In the genomic region with DNA sequence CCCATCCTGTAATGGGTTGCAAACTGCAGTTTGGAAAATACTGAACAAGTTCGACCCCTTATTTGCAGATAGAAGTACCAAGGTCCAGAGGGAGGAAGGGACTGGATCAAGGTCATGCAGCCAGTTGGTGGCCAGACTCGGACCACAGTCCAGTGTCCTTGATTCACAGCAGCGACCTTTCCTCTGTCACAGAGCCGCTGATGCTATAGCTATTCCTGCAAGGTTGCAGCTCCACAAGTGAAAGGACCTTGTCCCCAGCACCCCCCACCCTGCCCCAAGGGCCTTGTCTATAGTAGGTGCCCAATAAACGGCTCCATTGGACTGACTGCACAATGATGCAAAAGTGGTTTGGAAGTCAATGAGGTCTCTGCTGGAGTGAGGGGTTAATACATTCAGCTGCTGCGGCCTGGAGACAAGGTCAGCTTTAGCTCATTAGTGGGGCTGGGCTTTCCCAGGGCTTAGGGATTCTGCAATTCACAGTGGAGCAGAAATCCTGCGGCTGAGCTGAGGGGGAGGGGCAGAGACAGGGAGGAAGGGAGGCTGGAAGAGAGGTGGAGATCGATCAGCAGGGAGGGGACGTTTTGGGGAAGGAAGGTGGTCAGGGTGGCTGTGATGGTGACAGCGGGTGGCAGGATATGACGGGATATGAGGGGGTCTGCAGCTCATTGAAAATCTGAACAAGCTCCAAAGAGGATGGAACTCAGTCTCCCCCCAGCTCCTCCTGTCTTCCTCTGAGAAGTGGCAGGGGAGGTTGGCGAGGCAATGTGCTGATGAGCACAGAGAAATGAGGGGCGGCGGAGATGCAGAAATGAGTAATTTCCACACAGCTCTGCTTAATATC, we compare ENCODE assay signal across 1 cellular context.
TF ChIP-seq lines count a peak whose summit lies in the region.

No MANE protein-coding gene starts in this region.

TF ChIP-seq in HepG2, 621 proteins besides CTCF, POLR2A, EP300 and RAD21:
- TF ChIP-seq, protein P1, sequence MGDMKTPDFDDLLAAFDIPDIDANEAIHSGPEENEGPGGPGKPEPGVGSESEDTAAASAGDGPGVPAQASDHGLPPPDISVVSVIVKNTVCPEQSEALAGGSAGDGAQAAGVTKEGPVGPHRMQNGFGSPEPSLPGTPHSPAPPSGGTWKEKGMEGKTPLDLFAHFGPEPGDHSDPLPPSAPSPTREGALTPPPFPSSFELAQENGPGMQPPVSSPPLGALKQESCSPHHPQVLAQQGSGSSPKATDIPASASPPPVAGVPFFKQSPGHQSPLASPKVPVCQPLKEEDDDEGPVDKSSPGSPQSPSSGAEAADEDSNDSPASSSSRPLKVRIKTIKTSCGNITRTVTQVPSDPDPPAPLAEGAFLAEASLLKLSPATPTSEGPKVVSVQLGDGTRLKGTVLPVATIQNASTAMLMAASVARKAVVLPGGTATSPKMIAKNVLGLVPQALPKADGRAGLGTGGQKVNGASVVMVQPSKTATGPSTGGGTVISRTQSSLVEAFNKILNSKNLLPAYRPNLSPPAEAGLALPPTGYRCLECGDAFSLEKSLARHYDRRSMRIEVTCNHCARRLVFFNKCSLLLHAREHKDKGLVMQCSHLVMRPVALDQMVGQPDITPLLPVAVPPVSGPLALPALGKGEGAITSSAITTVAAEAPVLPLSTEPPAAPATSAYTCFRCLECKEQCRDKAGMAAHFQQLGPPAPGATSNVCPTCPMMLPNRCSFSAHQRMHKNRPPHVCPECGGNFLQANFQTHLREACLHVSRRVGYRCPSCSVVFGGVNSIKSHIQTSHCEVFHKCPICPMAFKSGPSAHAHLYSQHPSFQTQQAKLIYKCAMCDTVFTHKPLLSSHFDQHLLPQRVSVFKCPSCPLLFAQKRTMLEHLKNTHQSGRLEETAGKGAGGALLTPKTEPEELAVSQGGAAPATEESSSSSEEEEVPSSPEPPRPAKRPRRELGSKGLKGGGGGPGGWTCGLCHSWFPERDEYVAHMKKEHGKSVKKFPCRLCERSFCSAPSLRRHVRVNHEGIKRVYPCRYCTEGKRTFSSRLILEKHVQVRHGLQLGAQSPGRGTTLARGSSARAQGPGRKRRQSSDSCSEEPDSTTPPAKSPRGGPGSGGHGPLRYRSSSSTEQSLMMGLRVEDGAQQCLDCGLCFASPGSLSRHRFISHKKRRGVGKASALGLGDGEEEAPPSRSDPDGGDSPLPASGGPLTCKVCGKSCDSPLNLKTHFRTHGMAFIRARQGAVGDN (CRISPR knock-in tag; IDR thresholded peaks at IDR 0.05), result 0 out of 2 replicates have a peak, but pooled peaks have one; percentile 10
- TF ChIP-seq ZKSCAN5 (CRISPR knock-in tag; IDR thresholded peaks at IDR 0.05) (no peak), ZNF44 (CRISPR knock-in tag; IDR thresholded peaks at IDR 0.05) (no peak), ZMYM3 (CRISPR knock-in tag; IDR thresholded peaks at IDR 0.05) (peak; percentile 55; the same call in 1 of the 2 replicates), ESRRA (CRISPR knock-in tag; IDR thresholded peaks at IDR 0.05; ENCODE audit: low read depth) (peak; percentile 92), HNF4A (CRISPR knock-in tag; IDR thresholded peaks at IDR 0.05) (peak; percentile 73), ZNF761 (CRISPR knock-in tag; conservative IDR thresholded peaks at IDR 0.05) (0 out of 2 replicates have a peak, but pooled peaks have one; percentile 80), XRCC5 (optimal IDR thresholded peaks at IDR 0.05; ENCODE audit: low read length) (no peak)
- TF ChIP-seq, protein P2, sequence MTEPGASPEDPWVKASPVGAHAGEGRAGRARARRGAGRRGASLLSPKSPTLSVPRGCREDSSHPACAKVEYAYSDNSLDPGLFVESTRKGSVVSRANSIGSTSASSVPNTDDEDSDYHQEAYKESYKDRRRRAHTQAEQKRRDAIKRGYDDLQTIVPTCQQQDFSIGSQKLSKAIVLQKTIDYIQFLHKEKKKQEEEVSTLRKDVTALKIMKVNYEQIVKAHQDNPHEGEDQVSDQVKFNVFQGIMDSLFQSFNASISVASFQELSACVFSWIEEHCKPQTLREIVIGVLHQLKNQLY (CRISPR knock-in tag; IDR thresholded peaks at IDR 0.05), result no peak
